ENCODE assay signal across 27 cellular contexts in genomic region chr20:58959652-58960051, GRCh38. TPM values are rescaled to one million over a fixed set of nuclear protein-coding genes. Genes with fewer than 3 reads are reported as not detected.
A peak's percentile ranks its signal among the peaks of the same experiment; 100 is the strongest.
DNase-seq lines count a peak whose midpoint lies in the region; ATAC-seq, FAIRE-seq and TF ChIP-seq lines count a peak whose summit lies in the region.
"Had no signal": no experiment of that assay in that cellular context is flagged by ENCODE, and none has a peak within 500 bp of the region (broad histone marks: within the 10 kb centered on the region; RNA-seq: fewer than 3 reads in every experiment).

No MANE protein-coding gene starts in this region.

- CTCF ChIA-PET in IMR-90 (lab: Yijun Ruan, JAX) (no interaction called here), H1 (lab: Charles Lee; ENCODE audit: partially characterized antibody) (interaction anchor here (1.0 to 1.3 kb wide), 2 partner anchors 9 to 248 kb away, joined by 3 to 6 read pairs; no protein-coding TSS in a partner anchor)
- CTCF ChIA-PET in CD8-positive, alpha-beta T cell (lab: Charles Lee): no interaction called here

- no peak for TF ChIP-seq RAD21 in IMR-90 (IDR thresholded peaks at IDR 0.05; ENCODE audit: low read length)
- TF ChIP-seq RAD21 in H1 (IDR thresholded peaks at IDR 0.05 in 1 of 2, conservative IDR thresholded peaks at IDR 0.05 in 1 of 2; ENCODE audit: low read depth in 2 of 2, low read length in 2 of 2): no peak

- ATAC-seq in IMR-90 (ENCODE audit: low read depth) (no peak), GM21390 (IDR thresholded peaks at IDR 0.05; ENCODE audit: unreplicated experiment) (no peak)
- no peak for ATAC-seq in CD8-positive, alpha-beta T cell
- ATAC-seq: HCT116 had no signal

- no CpG with 5 or more reads among the region's 6 CpGs for WGBS in IMR-90 (ENCODE audit: extremely low coverage in 2 of 2, insufficient read length in 1 of 2), 2 experiments
- WGBS in H1 (ENCODE audit: extremely low coverage in 1 of 2, insufficient coverage in 1 of 2, insufficient read length in 1 of 2, insufficient replicate concordance in 2 of 2, low coverage in 1 of 2, low lambda C conversion rate in 2 of 2, missing lambda C conversion rate in 1 of 2), 2 experiments: 92% methylated on average over 6 of the region's 6 CpGs; no CpG with 5 or more reads in 1 of the 2 experiments
- no CpG with 5 or more reads among the region's 6 CpGs for WGBS in neuronal stem cell (ENCODE audit: extremely low coverage in 2 of 2, insufficient read length in 2 of 2, insufficient replicate concordance in 1 of 2), 2 donors

- no peak overlapping the region for H3K27ac ChIP-seq in IMR-90 (ENCODE audit: insufficient read depth, low read length)
- H3K27ac ChIP-seq in H1 (ENCODE audit: low read depth, low read length): no peak overlapping the region
- no peak overlapping the region for H3K27ac ChIP-seq in neuronal stem cell (replicated peaks; ENCODE audit: low read length)
- no peak overlapping the region for H3K27ac ChIP-seq in CD8-positive, alpha-beta T cell (ENCODE audit: low read depth, low read length)
- H3K27ac ChIP-seq: BLaER1, HL-60, Peyer's patch, SK-N-MC had no signal

- H3K9me3 ChIP-seq in IMR-90 (ENCODE audit: control insufficient read depth, insufficient read depth, low read length) (no peaks in the 10 kb centered on the region), H1 (ENCODE audit: insufficient read depth in 2 of 2, low read depth in 1 of 2, low read length in 1 of 2) (no peaks in the 10 kb centered on the region), neuronal stem cell (replicated peaks in 1 of 2; ENCODE audit: control insufficient read depth in 2 of 2, insufficient read depth in 1 of 2, low read depth in 1 of 2, low read length in 2 of 2) (no peaks in the 10 kb centered on the region)
- no peaks in the 10 kb centered on the region for H3K9me3 ChIP-seq in CD8-positive, alpha-beta T cell (ENCODE audit: low read length)
- H3K9me3 ChIP-seq: MG63, Peyer's patch had no signal

- H2BK20ac ChIP-seq in IMR-90 (ENCODE audit: low read depth, low read length) (no peak overlapping the region), H1 (ENCODE audit: low read length) (no peak overlapping the region)

- TF ChIP-seq CTCF in IMR-90 (conservative IDR thresholded peaks at IDR 0.05; ENCODE audit: low read depth, low read length) (no peak), H1 (IDR thresholded peaks at IDR 0.05; ENCODE audit: control extremely low read depth in 1 of 3, insufficient read depth in 1 of 3, low read depth in 1 of 3, low read length in 3 of 3) (no peak)
- TF ChIP-seq CTCF in CD8-positive, alpha-beta T cell (IDR thresholded peaks at IDR 0.05): no peak

- no peaks in the 10 kb centered on the region for H3K79me2 ChIP-seq in H1 (ENCODE audit: control insufficient read depth in 1 of 2, insufficient read depth in 2 of 2, low read length in 2 of 2)

- H4K91ac ChIP-seq in IMR-90 (ENCODE audit: insufficient read depth, low read depth, low read length) (no peak overlapping the region), H1 (replicated peaks; ENCODE audit: insufficient read length, low read length) (no peak overlapping the region), neuronal stem cell (ENCODE audit: low read depth, low read length, poor library complexity) (no peak overlapping the region)

- H2AFZ ChIP-seq in IMR-90 (replicated peaks; ENCODE audit: low read length, poor library complexity) (no peak overlapping the region), H1 (ENCODE audit: low read length) (peak overlapping the region; percentile 78; the same call in 1 of the 2 replicates), neuronal stem cell (ENCODE audit: low read length) (peak overlapping the region; percentile 29)

- no peaks in the 10 kb centered on the region for H3K23me2 ChIP-seq in H1 (ENCODE audit: low read depth, low read length)

- TF ChIP-seq POLR2A in IMR-90 (IDR thresholded peaks at IDR 0.05; ENCODE audit: low read depth, low read length) (no peak), H1 (IDR thresholded peaks at IDR 0.05; ENCODE audit: control extremely low read depth in 1 of 2, low read depth in 2 of 2, low read length in 2 of 2) (no peak)

- no peaks in the 10 kb centered on the region for H3K4me1 Mint-ChIP-seq in CD8-positive, alpha-beta T cell (ENCODE audit: low read depth)

- H4K8ac ChIP-seq in IMR-90 (ENCODE audit: low read depth in 2 of 2, low read length in 2 of 2) (no peak overlapping the region), H1 (ENCODE audit: extremely low read depth, insufficient read depth, low read length) (no peak overlapping the region), neuronal stem cell (ENCODE audit: low read depth, low read length) (no peak overlapping the region)

- H4K5ac ChIP-seq in IMR-90 (ENCODE audit: low read depth, low read length): no peak overlapping the region
- H4K5ac ChIP-seq in H1 (ENCODE audit: insufficient read length, low read depth, low read length): no peak overlapping the region

- H3K56ac ChIP-seq in IMR-90 (ENCODE audit: extremely low read depth, insufficient read depth, low read length) (no peak overlapping the region), H1 (replicated peaks; ENCODE audit: insufficient read length, low read depth, low read length) (no peak overlapping the region)

- H2BK120ac ChIP-seq in IMR-90 (ENCODE audit: low read depth, low read length) (no peak overlapping the region), H1 (replicated peaks; ENCODE audit: low read depth, low read length) (no peak overlapping the region), neuronal stem cell (ENCODE audit: low read depth, low read length) (no peak overlapping the region)

- intact Hi-C loops in IMR-90 (cut with micrococcal nuclease): no loop called here
- intact Hi-C loops in CD8-positive, alpha-beta T cell (cut with DNase I, micrococcal nuclease): no loop called here

- H2BK5ac ChIP-seq in IMR-90 (ENCODE audit: low read depth, low read length, poor library complexity, severe bottlenecking): no peak overlapping the region
- no peak overlapping the region for H2BK5ac ChIP-seq in H1 (ENCODE audit: low read depth, low read length)
- no peak overlapping the region for H2BK5ac ChIP-seq in neuronal stem cell (ENCODE audit: low read length)

- no TSS peak for BruUV-seq in IMR-90 (replicated peaks; lab: Mats Ljungman, UMichigan)

- H3K27me3 Mint-ChIP-seq in CD8-positive, alpha-beta T cell (ENCODE audit: low read depth): peaks cover 9% of the 10 kb centered on the region

- no peaks in the 10 kb centered on the region for H4K20me1 ChIP-seq in IMR-90 (ENCODE audit: insufficient read depth, low read length)
- H4K20me1 ChIP-seq in H1 (replicated peaks in 1 of 2; ENCODE audit: control insufficient read depth in 1 of 2, insufficient read depth in 2 of 2, low read length in 2 of 2): no peaks in the 10 kb centered on the region
- H4K20me1 ChIP-seq: BLaER1 had no signal

- H3K79me1 ChIP-seq in IMR-90 (ENCODE audit: low read depth in 1 of 2, low read length in 2 of 2): no peaks in the 10 kb centered on the region
- no peaks in the 10 kb centered on the region for H3K79me1 ChIP-seq in H1 (ENCODE audit: low read depth, low read length)
- no peaks in the 10 kb centered on the region for H3K79me1 ChIP-seq in neuronal stem cell (ENCODE audit: low read depth, low read length)

- no peaks in the 10 kb centered on the region for H3K36me3 ChIP-seq in IMR-90 (ENCODE audit: control insufficient read depth, insufficient read depth, low read length)
- no peaks in the 10 kb centered on the region for H3K36me3 ChIP-seq in H1 (ENCODE audit: control insufficient read depth in 2 of 4, insufficient read depth in 4 of 4, low read length in 3 of 4)
- no peaks in the 10 kb centered on the region for H3K36me3 ChIP-seq in neuronal stem cell (replicated peaks in 1 of 2; ENCODE audit: control insufficient read depth in 2 of 2, insufficient read depth in 2 of 2, low read length in 2 of 2)
- no peaks in the 10 kb centered on the region for H3K36me3 ChIP-seq in CD8-positive, alpha-beta T cell (ENCODE audit: insufficient read depth, low read length)
- H3K36me3 ChIP-seq: BLaER1, MG63, Peyer's patch had no signal

- H3K9ac ChIP-seq in IMR-90 (ENCODE audit: low read depth, low read length): no peak overlapping the region
- H3K9ac ChIP-seq in H1 (replicated peaks in 1 of 4; ENCODE audit: extremely low read depth in 1 of 4, low read depth in 3 of 4, low read length in 3 of 4): peak overlapping the region in 1 of 4 experiments; percentile 22; a peak in 2 of 7 replicates
- H3K9ac ChIP-seq in neuronal stem cell (ENCODE audit: low read depth, low read length, poor library complexity): no peak overlapping the region
- H3K9ac ChIP-seq: BLaER1 had no signal

- H3K36me3 Mint-ChIP-seq in CD8-positive, alpha-beta T cell: no peaks in the 10 kb centered on the region
- H3K36me3 Mint-ChIP-seq: CD4-positive, CD25-positive, alpha-beta regulatory T cell had no signal

- H3K14ac ChIP-seq in IMR-90 (replicated peaks; ENCODE audit: low read depth, low read length) (no peak overlapping the region), H1 (ENCODE audit: insufficient read length) (no peak overlapping the region), neuronal stem cell (ENCODE audit: low read length) (peak overlapping the region; percentile 42)

- DNase-seq in IMR-90 (no peak), OCI-M1 (lab: John Stamatoyannopoulos, UW) (peak; percentile 26), H1 (ENCODE audit: low read depth in 1 of 2, low spot score in 2 of 2) (no peak), neuronal stem cell (ENCODE audit: low spot score) (no peak), NCI-H2107 treated with DMSO at 0.1 percent for 48 hours (lab: John Stamatoyannopoulos, UW; ENCODE audit: unreplicated experiment) (no peak)
- no peak for DNase-seq in CD8-positive, alpha-beta T cell
- DNase-seq in stimulated activated CD8-positive, alpha-beta memory T cell treated with anti-CD3 and anti-CD28 coated beads, Interleukin-4, amount 100 ng/mL, for 48 hours: no peak
- DNase-seq: CD4-positive, CD25-positive, alpha-beta regulatory T cell; GOT3; KBM-7; MG63; NCI-H2029; NCI-H446 treated with DMSO at 0.1 percent for 48 hours; NCI-H526; NCI-H82; Peyer's patch; SIG-M5; SW 1271 had no signal

- H3K9me1 ChIP-seq in IMR-90 (ENCODE audit: insufficient read depth, low read length): no peaks in the 10 kb centered on the region

- TF ChIP-seq EP300 in H1 (IDR thresholded peaks at IDR 0.05; ENCODE audit: borderline replicate concordance in 1 of 2, low read depth in 2 of 2, low read length in 2 of 2): no peak

- H2BK15ac ChIP-seq in IMR-90 (ENCODE audit: low read depth, low read length): no peak overlapping the region
- no peak overlapping the region for H2BK15ac ChIP-seq in H1 (ENCODE audit: low read length)
- H2BK15ac ChIP-seq in neuronal stem cell (ENCODE audit: low read length): no peak overlapping the region

- dilution Hi-C loops in IMR-90 (cut with HindIII; ENCODE audit: low sequenced_read_pairs, unreplicated experiment): no loop called here

- H3K4me3 ChIP-seq in IMR-90 (ENCODE audit: insufficient read depth, low read depth, low read length): no peak overlapping the region
- no peak overlapping the region for H3K4me3 ChIP-seq in H1 (ENCODE audit: extremely low read depth in 1 of 4, insufficient read depth in 2 of 4, low read depth in 3 of 4, low read length in 4 of 4)
- H3K4me3 ChIP-seq in neuronal stem cell (ENCODE audit: low read length in 2 of 2): no peak overlapping the region
- no peak overlapping the region for H3K4me3 ChIP-seq in CD8-positive, alpha-beta T cell (ENCODE audit: low read depth, low read length)
- H3K4me3 ChIP-seq: BLaER1, MG63, Peyer's patch, SK-N-MC had no signal

- H3K27me3 ChIP-seq in IMR-90 (ENCODE audit: control insufficient read depth, insufficient read depth, low read length) (peaks cover 7% of the 10 kb centered on the region), H1 (replicated peaks in 1 of 4; ENCODE audit: control insufficient read depth in 3 of 4, extremely low read depth in 1 of 4, insufficient read depth in 3 of 4, low read length in 3 of 4) (no peaks in the 10 kb centered on the region), neuronal stem cell (ENCODE audit: control insufficient read depth in 3 of 3, insufficient read depth in 3 of 3, low read depth in 1 of 3, low read length in 3 of 3) (peaks cover 0 to 9% (median 0%) of the 10 kb centered on the region in 3 experiments)
- H3K27me3 ChIP-seq in CD8-positive, alpha-beta T cell (ENCODE audit: insufficient read depth, low read length): no peaks in the 10 kb centered on the region
- H3K27me3 ChIP-seq: BLaER1, Peyer's patch had no signal

- H2BK12ac ChIP-seq in H1 (ENCODE audit: low read depth, low read length): no peak overlapping the region
- H2BK12ac ChIP-seq in neuronal stem cell (ENCODE audit: low read length): no peak overlapping the region

- peak overlapping the region; percentile 23 for H2AK9ac ChIP-seq in IMR-90 (replicated peaks; ENCODE audit: low read depth, low read length, poor library complexity)

- H3K4ac ChIP-seq in IMR-90 (ENCODE audit: low read depth, low read length) (no peak overlapping the region), H1 (replicated peaks; ENCODE audit: insufficient read length, low read depth, low read length) (no peak overlapping the region), neuronal stem cell (ENCODE audit: low read length) (no peak overlapping the region)

- H3K4me2 ChIP-seq in IMR-90 (ENCODE audit: low read depth, low read length) (no peak overlapping the region), H1 (ENCODE audit: insufficient read depth in 1 of 2, low read depth in 2 of 2, low read length in 2 of 2) (no peak overlapping the region), neuronal stem cell (ENCODE audit: insufficient read depth, low read length, poor library complexity, severe bottlenecking) (no peak overlapping the region)
- H3K4me2 ChIP-seq: BLaER1 had no signal

- H3K4me1 ChIP-seq in IMR-90 (ENCODE audit: control insufficient read depth, insufficient read depth, low read length) (no peaks in the 10 kb centered on the region), H1 (replicated peaks in 1 of 4; ENCODE audit: control insufficient read depth in 3 of 4, insufficient read depth in 4 of 4, low read length in 3 of 4) (no peaks in the 10 kb centered on the region), neuronal stem cell (ENCODE audit: control insufficient read depth in 2 of 2, insufficient read depth in 1 of 2, low read depth in 1 of 2, low read length in 2 of 2) (no peaks in the 10 kb centered on the region)
- H3K4me1 ChIP-seq in CD8-positive, alpha-beta T cell (ENCODE audit: insufficient read depth, low read length): no peaks in the 10 kb centered on the region
- H3K4me1 ChIP-seq: BLaER1, Peyer's patch had no signal

- H3K18ac ChIP-seq in IMR-90 (ENCODE audit: low read depth, low read length) (no peak overlapping the region), H1 (ENCODE audit: extremely low read depth, low read length) (no peak overlapping the region), neuronal stem cell (ENCODE audit: low read length) (no peak overlapping the region)

- in situ Hi-C loops in IMR-90 (cut with MboI; ENCODE audit: low sequenced_read_pairs): no loop called here

- no peak overlapping the region for H3K27ac Mint-ChIP-seq in CD8-positive, alpha-beta T cell
- H3K27ac Mint-ChIP-seq: CD4-positive, CD25-positive, alpha-beta regulatory T cell had no signal

- H3K23ac ChIP-seq in IMR-90 (ENCODE audit: low read depth, low read length): no peak overlapping the region
- H3K23ac ChIP-seq in H1 (ENCODE audit: insufficient read length): no peak overlapping the region
- no peak overlapping the region for H3K23ac ChIP-seq in neuronal stem cell (ENCODE audit: low read depth, low read length, poor library complexity)

- peaks cover 3% of the 10 kb centered on the region for H3K9me3 Mint-ChIP-seq in CD8-positive, alpha-beta T cell

- POLR2A ChIA-PET in IMR-90 (lab: Charles Lee; ENCODE audit: unreplicated experiment): no interaction called here
- POLR2A ChIA-PET in H1 (lab: Charles Lee; ENCODE audit: partially characterized antibody): interaction anchor here (1.7 kb wide), 1 partner anchor 19 kb away, joined by 3 read pairs; no protein-coding TSS in a partner anchor
- POLR2A ChIA-PET in CD8-positive, alpha-beta T cell (lab: Charles Lee): no interaction called here

- no peak overlapping the region for H3K4me3 Mint-ChIP-seq in CD8-positive, alpha-beta T cell
- H3K4me3 Mint-ChIP-seq: CD4-positive, CD25-positive, alpha-beta regulatory T cell had no signal

- no peak for FAIRE-seq in H1 (lab: Jason Lieb, UNC)
- FAIRE-seq: A204.1, D721Med had no signal

- H2AK5ac ChIP-seq in IMR-90 (ENCODE audit: low read depth, low read length) (no peak overlapping the region), H1 (ENCODE audit: low read depth, low read length) (no peak overlapping the region), neuronal stem cell (ENCODE audit: low read depth, low read length) (no peak overlapping the region)

RNA-seq across cellular contexts. Expression of gene NELFCD, which starts 21.4 kb away (rescaled TPM):
- total RNA-seq in IMR-90 (2012; rRNA removed): 82.2 and 94.1 TPM in 2 replicates
- polyA plus RNA-seq in IMR-90 (2012; rRNA removed) (85.7 and 88.9 TPM in 2 replicates), H1 (2011; rRNA removed) (35.5 and 35.8 TPM in 2 replicates)
- 41.7 and 69.9 TPM in 2 replicates for polyA plus RNA-seq in IMR-90 (2012; cell fraction: cytosol; rRNA removed)
- 137 and 278 TPM in 2 replicates for polyA plus RNA-seq in IMR-90 (2012; cell fraction: nucleus; rRNA removed; ENCODE audit: low replicate concordance)
- total RNA-seq in H1 (2021; fragmentation: NEBNext Ultra II Directional; extraction: Animal tissue kit (Norgen Biotek cat#: 25700)): 56.3 and 59.6 TPM in 2 replicates
- 60.1 TPM for polyA plus RNA-seq in H1 (2011; cell fraction: cytosol; rRNA removed)
- 127 TPM for polyA plus RNA-seq in H1 (2011; cell fraction: nucleus; rRNA removed)
- polyA plus RNA-seq in H1 (2012, experiment 1 of 2): 49.6 to 60.5 TPM (median 53.9 TPM) in 4 replicates
- polyA plus RNA-seq in H1 (2012, experiment 2 of 2): 33.3 TPM
- 38.1 TPM for polyA plus RNA-seq in H1 (2013, experiment 1 of 2)
- polyA plus RNA-seq in H1 (2013, experiment 2 of 2): 35.7 TPM
- 71.8 and 76.0 TPM in 2 replicates for polyA minus RNA-seq in H1 (2011; rRNA and poly(A)+ RNA removed)
- polyA minus RNA-seq in H1 (2011; cell fraction: cytosol; rRNA and poly(A)+ RNA removed): 27.4 TPM
- 45.8 TPM for polyA minus RNA-seq in H1 (2011; cell fraction: nucleus; rRNA and poly(A)+ RNA removed)
- polyA plus RNA-seq in neuronal stem cell (2013, experiment 1 of 2): 55.6 TPM
- 57.2 TPM for polyA plus RNA-seq in neuronal stem cell (2013, experiment 2 of 2)
- total RNA-seq in CD8-positive, alpha-beta T cell: 100 to 1,000 TPM; 101 to 113 TPM

RNA-seq across cellular contexts. Expression of gene CTSZ, which starts 47.4 kb away (rescaled TPM):
- 43.6 and 46.1 TPM in 2 replicates for total RNA-seq in IMR-90 (2012; rRNA removed)
- polyA plus RNA-seq in IMR-90 (2012; rRNA removed) (82.8 and 88.5 TPM in 2 replicates), H1 (2011; rRNA removed) (34.0 and 37.3 TPM in 2 replicates)
- polyA plus RNA-seq in IMR-90 (2012; cell fraction: cytosol; rRNA removed): 78.1 and 134 TPM in 2 replicates
- 37.6 and 39.3 TPM in 2 replicates for polyA plus RNA-seq in IMR-90 (2012; cell fraction: nucleus; rRNA removed; ENCODE audit: low replicate concordance)
- 32.3 and 32.8 TPM in 2 replicates for total RNA-seq in H1 (2021; fragmentation: NEBNext Ultra II Directional; extraction: Animal tissue kit (Norgen Biotek cat#: 25700))
- polyA plus RNA-seq in H1 (2011; cell fraction: cytosol; rRNA removed): 40.6 TPM
- polyA plus RNA-seq in H1 (2011; cell fraction: nucleus; rRNA removed): 20.6 TPM
- 28.5 to 44.8 TPM (median 40.1 TPM) in 4 replicates for polyA plus RNA-seq in H1 (2012, experiment 1 of 2)
- 14.9 TPM for polyA plus RNA-seq in H1 (2012, experiment 2 of 2)
- 22.7 TPM for polyA plus RNA-seq in H1 (2013, experiment 1 of 2)
- polyA plus RNA-seq in H1 (2013, experiment 2 of 2): 28.3 TPM
- 18.3 and 24.6 TPM in 2 replicates for polyA minus RNA-seq in H1 (2011; rRNA and poly(A)+ RNA removed)
- polyA minus RNA-seq in H1 (2011; cell fraction: cytosol; rRNA and poly(A)+ RNA removed): 11.0 TPM
- 18.3 TPM for polyA minus RNA-seq in H1 (2011; cell fraction: nucleus; rRNA and poly(A)+ RNA removed)
- 32.2 TPM for polyA plus RNA-seq in neuronal stem cell (2013, experiment 1 of 2)
- 31.5 TPM for polyA plus RNA-seq in neuronal stem cell (2013, experiment 2 of 2)
- 1 to 10 TPM; 5.1 to 7.0 TPM for total RNA-seq in CD8-positive, alpha-beta T cell

RNA-seq across cellular contexts. Expression of gene TUBB1, which starts 59.6 kb away (rescaled TPM):
- not detected in 2 replicates for total RNA-seq in IMR-90 (2012; rRNA removed)
- polyA plus RNA-seq in IMR-90 (2012; rRNA removed) (not detected in 2 replicates), H1 (2011; rRNA removed) (not detected in 2 replicates)
- polyA plus RNA-seq in IMR-90 (2012; cell fraction: cytosol; rRNA removed): not detected in 2 replicates
- polyA plus RNA-seq in IMR-90 (2012; cell fraction: nucleus; rRNA removed; ENCODE audit: low replicate concordance): 0.02 TPM in 1 of 2 replicates, not detected in the other
- not detected in 2 replicates for total RNA-seq in H1 (2021; fragmentation: NEBNext Ultra II Directional; extraction: Animal tissue kit (Norgen Biotek cat#: 25700))
- 0.04 TPM for polyA plus RNA-seq in H1 (2011; cell fraction: cytosol; rRNA removed)
- 0.04 TPM for polyA plus RNA-seq in H1 (2011; cell fraction: nucleus; rRNA removed)
- 0.12 to 0.29 TPM (median 0.20 TPM) in 4 replicates for polyA plus RNA-seq in H1 (2012, experiment 1 of 2)
- polyA plus RNA-seq in H1 (2012, experiment 2 of 2): not detected
- polyA plus RNA-seq in H1 (2013, experiment 1 of 2): not detected
- not detected for polyA plus RNA-seq in H1 (2013, experiment 2 of 2)
- not detected in 2 replicates for polyA minus RNA-seq in H1 (2011; rRNA and poly(A)+ RNA removed)
- not detected for polyA minus RNA-seq in H1 (2011; cell fraction: cytosol; rRNA and poly(A)+ RNA removed)
- polyA minus RNA-seq in H1 (2011; cell fraction: nucleus; rRNA and poly(A)+ RNA removed): not detected
- polyA plus RNA-seq in neuronal stem cell (2013, experiment 1 of 2): not detected
- not detected for polyA plus RNA-seq in neuronal stem cell (2013, experiment 2 of 2)
- total RNA-seq in CD8-positive, alpha-beta T cell: not detected
- total RNA-seq: LHCN-M2, Peyer's patch had no signal
- polyA plus RNA-seq: AG04450 had no signal
